1 cellular context compared by ENCODE assay signal in genomic region chr7:44796034-44796503, GRCh38.
TF ChIP-seq lines count a peak whose summit lies in the region.

No MANE protein-coding gene starts in this region.

TF ChIP-seq in HEK293, 187 proteins besides CTCF, POLR2A, EP300 and RAD21 (continued from another document):
- TF ChIP-seq, protein P1, sequence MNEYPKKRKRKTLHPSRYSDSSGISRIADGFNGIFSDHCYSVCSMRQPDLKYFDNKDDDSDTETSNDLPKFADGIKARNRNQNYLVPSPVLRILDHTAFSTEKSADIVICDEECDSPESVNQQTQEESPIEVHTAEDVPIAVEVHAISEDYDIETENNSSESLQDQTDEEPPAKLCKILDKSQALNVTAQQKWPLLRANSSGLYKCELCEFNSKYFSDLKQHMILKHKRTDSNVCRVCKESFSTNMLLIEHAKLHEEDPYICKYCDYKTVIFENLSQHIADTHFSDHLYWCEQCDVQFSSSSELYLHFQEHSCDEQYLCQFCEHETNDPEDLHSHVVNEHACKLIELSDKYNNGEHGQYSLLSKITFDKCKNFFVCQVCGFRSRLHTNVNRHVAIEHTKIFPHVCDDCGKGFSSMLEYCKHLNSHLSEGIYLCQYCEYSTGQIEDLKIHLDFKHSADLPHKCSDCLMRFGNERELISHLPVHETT (tag by site-specific recombination; IDR thresholded peaks at IDR 0.05), result 0 out of 2 replicates have a peak, but pooled peaks have one; percentile 30
- TF ChIP-seq ZNF571 (tag by site-specific recombination; IDR thresholded peaks at IDR 0.05) (no peak), TSHZ1 (tag by site-specific recombination; IDR thresholded peaks at IDR 0.05; ENCODE audit: borderline replicate concordance) (peak; percentile 42; the same call in 1 of the 2 replicates), ZNF514 (tag by site-specific recombination; IDR thresholded peaks at IDR 0.05) (no peak), ZNF202 (tag by site-specific recombination; IDR thresholded peaks at IDR 0.05; ENCODE audit: borderline replicate concordance) (no peak), ZNF704 (tag by site-specific recombination; IDR thresholded peaks at IDR 0.05) (no peak), ZNF837 (tag by site-specific recombination; IDR thresholded peaks at IDR 0.05) (no peak), ZBTB8A (tag by site-specific recombination; IDR thresholded peaks at IDR 0.05) (no peak; the same call in 1 of the 2 replicates), REST (tag by site-specific recombination; IDR thresholded peaks at IDR 0.05) (peak; percentile 28; the same call in 1 of the 2 replicates), ZNF785 (tag by site-specific recombination; IDR thresholded peaks at IDR 0.05) (peak; percentile 86; the same call in 1 of the 2 replicates), WT1 (tag by site-specific recombination; IDR thresholded peaks at IDR 0.05) (peak; percentile 63), ZNF423 (tag by site-specific recombination; IDR thresholded peaks at IDR 0.05) (peak; percentile 55; the same call in 1 of the 2 replicates), RBAK (tag by site-specific recombination; IDR thresholded peaks at IDR 0.05) (no peak), ZNF121 (tag by site-specific recombination; IDR thresholded peaks at IDR 0.05) (peak; percentile 90), GLI4 (tag by site-specific recombination; IDR thresholded peaks at IDR 0.05) (peak; percentile 56), ZNF239 (tag by site-specific recombination; IDR thresholded peaks at IDR 0.05) (no peak), ZNF24 (tag by site-specific recombination; IDR thresholded peaks at IDR 0.05) (peak; percentile 85), ZNF133 (tag by site-specific recombination; IDR thresholded peaks at IDR 0.05) (no peak), ZNF792 (tag by site-specific recombination; IDR thresholded peaks at IDR 0.05) (0 out of 2 replicates have a peak, but pooled peaks have one; percentile 59), ZNF747 (tag by site-specific recombination; IDR thresholded peaks at IDR 0.05) (no peak), GLIS2 (tag by site-specific recombination; IDR thresholded peaks at IDR 0.05) (no peak; the same call in 1 of the 2 replicates), ZNF19 (tag by site-specific recombination; IDR thresholded peaks at IDR 0.05; ENCODE audit: low read depth) (no peak), ZNF311 (tag by site-specific recombination; IDR thresholded peaks at IDR 0.05; ENCODE audit: borderline replicate concordance) (no peak), ZNF664 (tag by site-specific recombination; IDR thresholded peaks at IDR 0.05) (no peak), HOXC10 (CRISPR knock-in tag; IDR thresholded peaks at IDR 0.05) (no peak), HOXA7 (CRISPR knock-in tag; IDR thresholded peaks at IDR 0.05; ENCODE audit: borderline replicate concordance) (no peak), ZEB2 (tag by site-specific recombination; IDR thresholded peaks at IDR 0.05) (peak; percentile 70), ZNF707 (tag by site-specific recombination; IDR thresholded peaks at IDR 0.05) (no peak), ZNF155 (tag by site-specific recombination; IDR thresholded peaks at IDR 0.05) (no peak), GLIS1 (tag by site-specific recombination; IDR thresholded peaks at IDR 0.05) (peak; percentile 33; the same call in 1 of the 2 replicates), ZNF596 (tag by site-specific recombination; IDR thresholded peaks at IDR 0.05) (0 out of 2 replicates have a peak, but pooled peaks have one; percentile 10), ZNF521 (tag by site-specific recombination; IDR thresholded peaks at IDR 0.05) (no peak), ZNF549 (tag by site-specific recombination; IDR thresholded peaks at IDR 0.05) (no peak), PRDM1 (tag by site-specific recombination; IDR thresholded peaks at IDR 0.05) (no peak), ZNF292 (tag by site-specific recombination; IDR thresholded peaks at IDR 0.05; ENCODE audit: borderline replicate concordance, low read depth) (no peak), ZNF2 (tag by site-specific recombination; IDR thresholded peaks at IDR 0.05) (peak; percentile 38; the same call in 1 of the 2 replicates), ZNF677 (tag by site-specific recombination; IDR thresholded peaks at IDR 0.05) (no peak), ZBTB6 (tag by site-specific recombination; IDR thresholded peaks at IDR 0.05) (no peak)
- TF ChIP-seq, protein P2, sequence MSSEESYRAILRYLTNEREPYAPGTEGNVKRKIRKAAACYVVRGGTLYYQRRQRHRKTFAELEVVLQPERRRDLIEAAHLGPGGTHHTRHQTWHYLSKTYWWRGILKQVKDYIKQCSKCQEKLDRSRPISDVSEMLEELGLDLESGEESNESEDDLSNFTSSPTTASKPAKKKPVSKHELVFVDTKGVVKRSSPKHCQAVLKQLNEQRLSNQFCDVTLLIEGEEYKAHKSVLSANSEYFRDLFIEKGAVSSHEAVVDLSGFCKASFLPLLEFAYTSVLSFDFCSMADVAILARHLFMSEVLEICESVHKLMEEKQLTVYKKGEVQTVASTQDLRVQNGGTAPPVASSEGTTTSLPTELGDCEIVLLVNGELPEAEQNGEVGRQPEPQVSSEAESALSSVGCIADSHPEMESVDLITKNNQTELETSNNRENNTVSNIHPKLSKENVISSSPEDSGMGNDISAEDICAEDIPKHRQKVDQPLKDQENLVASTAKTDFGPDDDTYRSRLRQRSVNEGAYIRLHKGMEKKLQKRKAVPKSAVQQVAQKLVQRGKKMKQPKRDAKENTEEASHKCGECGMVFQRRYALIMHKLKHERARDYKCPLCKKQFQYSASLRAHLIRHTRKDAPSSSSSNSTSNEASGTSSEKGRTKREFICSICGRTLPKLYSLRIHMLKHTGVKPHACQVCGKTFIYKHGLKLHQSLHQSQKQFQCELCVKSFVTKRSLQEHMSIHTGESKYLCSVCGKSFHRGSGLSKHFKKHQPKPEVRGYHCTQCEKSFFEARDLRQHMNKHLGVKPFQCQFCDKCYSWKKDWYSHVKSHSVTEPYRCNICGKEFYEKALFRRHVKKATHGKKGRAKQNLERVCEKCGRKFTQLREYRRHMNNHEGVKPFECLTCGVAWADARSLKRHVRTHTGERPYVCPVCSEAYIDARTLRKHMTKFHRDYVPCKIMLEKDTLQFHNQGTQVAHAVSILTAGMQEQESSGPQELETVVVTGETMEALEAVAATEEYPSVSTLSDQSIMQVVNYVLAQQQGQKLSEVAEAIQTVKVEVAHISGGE (tag by site-specific recombination; conservative IDR thresholded peaks at IDR 0.05; ENCODE audit: low read depth), result 0 out of 2 replicates have a peak, but pooled peaks have one; percentile 26
- TF ChIP-seq, protein P3, sequence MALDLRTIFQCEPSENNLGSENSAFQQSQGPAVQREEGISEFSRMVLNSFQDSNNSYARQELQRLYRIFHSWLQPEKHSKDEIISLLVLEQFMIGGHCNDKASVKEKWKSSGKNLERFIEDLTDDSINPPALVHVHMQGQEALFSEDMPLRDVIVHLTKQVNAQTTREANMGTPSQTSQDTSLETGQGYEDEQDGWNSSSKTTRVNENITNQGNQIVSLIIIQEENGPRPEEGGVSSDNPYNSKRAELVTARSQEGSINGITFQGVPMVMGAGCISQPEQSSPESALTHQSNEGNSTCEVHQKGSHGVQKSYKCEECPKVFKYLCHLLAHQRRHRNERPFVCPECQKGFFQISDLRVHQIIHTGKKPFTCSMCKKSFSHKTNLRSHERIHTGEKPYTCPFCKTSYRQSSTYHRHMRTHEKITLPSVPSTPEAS (tag by site-specific recombination; IDR thresholded peaks at IDR 0.05), result no peak
- TF ChIP-seq, protein P4, sequence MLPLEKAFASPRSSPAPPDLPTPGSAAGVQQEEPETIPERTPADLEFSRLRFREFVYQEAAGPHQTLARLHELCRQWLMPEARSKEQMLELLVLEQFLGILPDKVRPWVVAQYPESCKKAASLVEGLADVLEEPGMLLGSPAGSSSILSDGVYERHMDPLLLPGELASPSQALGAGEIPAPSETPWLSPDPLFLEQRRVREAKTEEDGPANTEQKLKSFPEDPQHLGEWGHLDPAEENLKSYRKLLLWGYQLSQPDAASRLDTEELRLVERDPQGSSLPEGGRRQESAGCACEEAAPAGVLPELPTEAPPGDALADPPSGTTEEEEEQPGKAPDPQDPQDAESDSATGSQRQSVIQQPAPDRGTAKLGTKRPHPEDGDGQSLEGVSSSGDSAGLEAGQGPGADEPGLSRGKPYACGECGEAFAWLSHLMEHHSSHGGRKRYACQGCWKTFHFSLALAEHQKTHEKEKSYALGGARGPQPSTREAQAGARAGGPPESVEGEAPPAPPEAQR (tag by site-specific recombination; IDR thresholded peaks at IDR 0.05), result 0 out of 2 replicates have a peak, but pooled peaks have one; percentile 32
- TF ChIP-seq, protein P5, sequence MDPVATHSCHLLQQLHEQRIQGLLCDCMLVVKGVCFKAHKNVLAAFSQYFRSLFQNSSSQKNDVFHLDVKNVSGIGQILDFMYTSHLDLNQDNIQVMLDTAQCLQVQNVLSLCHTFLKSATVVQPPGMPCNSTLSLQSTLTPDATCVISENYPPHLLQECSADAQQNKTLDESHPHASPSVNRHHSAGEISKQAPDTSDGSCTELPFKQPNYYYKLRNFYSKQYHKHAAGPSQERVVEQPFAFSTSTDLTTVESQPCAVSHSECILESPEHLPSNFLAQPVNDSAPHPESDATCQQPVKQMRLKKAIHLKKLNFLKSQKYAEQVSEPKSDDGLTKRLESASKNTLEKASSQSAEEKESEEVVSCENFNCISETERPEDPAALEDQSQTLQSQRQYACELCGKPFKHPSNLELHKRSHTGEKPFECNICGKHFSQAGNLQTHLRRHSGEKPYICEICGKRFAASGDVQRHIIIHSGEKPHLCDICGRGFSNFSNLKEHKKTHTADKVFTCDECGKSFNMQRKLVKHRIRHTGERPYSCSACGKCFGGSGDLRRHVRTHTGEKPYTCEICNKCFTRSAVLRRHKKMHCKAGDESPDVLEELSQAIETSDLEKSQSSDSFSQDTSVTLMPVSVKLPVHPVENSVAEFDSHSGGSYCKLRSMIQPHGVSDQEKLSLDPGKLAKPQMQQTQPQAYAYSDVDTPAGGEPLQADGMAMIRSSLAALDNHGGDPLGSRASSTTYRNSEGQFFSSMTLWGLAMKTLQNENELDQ (tag by site-specific recombination; IDR thresholded peaks at IDR 0.05; ENCODE audit: low read depth), result no peak
TF ChIP-seq in HEK293: peak in this region for 71.
